13 cellular contexts compared by ENCODE assay signal in genomic region chr10:69685802-69686585, GRCh38. TPM values are rescaled to one million over a fixed set of nuclear protein-coding genes. Genes with fewer than 3 reads are reported as not detected.
DNase-seq lines count a peak whose midpoint lies in the region; ATAC-seq, FAIRE-seq and TF ChIP-seq lines count a peak whose summit lies in the region.
"Had no signal": no experiment of that assay in that cellular context is flagged by ENCODE, and none has a peak within 500 bp of the region (broad histone marks: within the 10 kb centered on the region; RNA-seq: fewer than 3 reads in every experiment).

No MANE protein-coding gene starts in this region.

- no peak overlapping the region for H2AFZ ChIP-seq in IMR-90 (replicated peaks; ENCODE audit: low read length, poor library complexity)

- H3K27me3 ChIP-seq in IMR-90 (ENCODE audit: control insufficient read depth, insufficient read depth, low read length) (peaks cover 50% of the 10 kb centered on the region), colonic mucosa (no peaks in the 10 kb centered on the region), small intestine (ENCODE audit: control insufficient read depth in 2 of 2, insufficient read depth in 2 of 2, low read length in 2 of 2) (peaks cover 0 to 4% of the 10 kb centered on the region in 2 donors)

- H3K9ac ChIP-seq in IMR-90 (ENCODE audit: low read depth, low read length) (no peak overlapping the region), colonic mucosa (ENCODE audit: low read depth in 2 of 2, low read length in 2 of 2) (no peak overlapping the region)

- H3K4ac ChIP-seq in IMR-90 (ENCODE audit: low read depth, low read length) = no peak overlapping the region

- TF ChIP-seq CTCF in IMR-90 (conservative IDR thresholded peaks at IDR 0.05; ENCODE audit: low read depth, low read length) = no peak
- TF ChIP-seq CTCF in colonic mucosa (IDR thresholded peaks at IDR 0.05) = no peak

- dilution Hi-C loops in IMR-90 (cut with HindIII; ENCODE audit: low sequenced_read_pairs, unreplicated experiment) = no loop called here

- H3K79me1 ChIP-seq in IMR-90 (ENCODE audit: low read depth in 1 of 2, low read length in 2 of 2) = no peaks in the 10 kb centered on the region

- H3K9me3 ChIP-seq in IMR-90 (ENCODE audit: control insufficient read depth, insufficient read depth, low read length) (no peaks in the 10 kb centered on the region), colonic mucosa (no peaks in the 10 kb centered on the region), small intestine (ENCODE audit: control insufficient read depth, low read depth) (no peaks in the 10 kb centered on the region)

- no peak overlapping the region for H4K8ac ChIP-seq in IMR-90 (ENCODE audit: low read depth in 2 of 2, low read length in 2 of 2)

- H3K4me1 ChIP-seq in IMR-90 (ENCODE audit: control insufficient read depth, insufficient read depth, low read length) = peaks cover 7% of the 10 kb centered on the region; the same call in 1 of the 2 replicates
- H3K4me1 ChIP-seq in colonic mucosa = no peaks in the 10 kb centered on the region
- peaks cover 0 to 3% of the 10 kb centered on the region in 2 donors for H3K4me1 ChIP-seq in small intestine (ENCODE audit: control insufficient read depth in 2 of 2, insufficient read depth in 1 of 2, low read depth in 1 of 2, low read length in 1 of 2)

- H3K4me3 ChIP-seq in IMR-90 (ENCODE audit: insufficient read depth, low read depth, low read length) = no peak overlapping the region
- no peak overlapping the region for H3K4me3 ChIP-seq in colonic mucosa
- no peak overlapping the region for H3K4me3 ChIP-seq in small intestine (ENCODE audit: low read depth in 1 of 2, low read length in 2 of 2)

- no peak overlapping the region; the same call in 1 of the 2 replicates for H2BK20ac ChIP-seq in IMR-90 (ENCODE audit: low read depth, low read length)

- H3K27ac ChIP-seq in IMR-90 (ENCODE audit: insufficient read depth, low read length) (no peak overlapping the region), colonic mucosa (peak overlapping the region; percentile 94), small intestine (ENCODE audit: low read depth in 1 of 2, low read length in 1 of 2) (peak overlapping the region; percentile 98)
- H3K27ac ChIP-seq: HL-60 had no signal

- ATAC-seq in IMR-90 (ENCODE audit: low read depth) = peak; percentile 42
- ATAC-seq: natural killer cell treated with Interleukin-12 subunit alpha and Interleukin-12 subunit beta and Interleukin-15 and Interleukin-18, amount 100 ng/mL, for 72 hours had no signal

- TF ChIP-seq POLR2A in IMR-90 (IDR thresholded peaks at IDR 0.05; ENCODE audit: low read depth, low read length) = no peak

- H2BK5ac ChIP-seq in IMR-90 (ENCODE audit: low read depth, low read length, poor library complexity, severe bottlenecking) = no peak overlapping the region

- H3K36me3 ChIP-seq in IMR-90 (ENCODE audit: control insufficient read depth, insufficient read depth, low read length) (no peaks in the 10 kb centered on the region), colonic mucosa (no peaks in the 10 kb centered on the region), small intestine (ENCODE audit: control insufficient read depth in 2 of 2, insufficient read depth in 2 of 2, low read length in 2 of 2) (no peaks in the 10 kb centered on the region)

- WGBS in IMR-90 (ENCODE audit: extremely low coverage in 2 of 2, insufficient read length in 1 of 2), 2 experiments = 84% methylated on average over 10 of the region's 18 CpGs; no CpG with 5 or more reads in 1 of the 2 experiments
- 33 to 66% (median 44%) methylated on average over 18 of the region's 18 CpGs for WGBS in small intestine, 3 donors

- H2AK9ac ChIP-seq in IMR-90 (replicated peaks; ENCODE audit: low read depth, low read length, poor library complexity) = no peak overlapping the region

- no peak overlapping the region for H2BK15ac ChIP-seq in IMR-90 (ENCODE audit: low read depth, low read length)

- H4K91ac ChIP-seq in IMR-90 (ENCODE audit: insufficient read depth, low read depth, low read length) = peak overlapping the region; percentile 24; the same call in 1 of the 2 replicates

- no peaks in the 10 kb centered on the region for H3K36me3 Mint-ChIP-seq in activated naive CD4-positive, alpha-beta T cell treated with anti-CD3 and anti-CD28 coated beads for 36 hours (ENCODE audit: low read depth)
- H3K36me3 Mint-ChIP-seq: natural killer cell treated with Interleukin-12 subunit alpha and Interleukin-12 subunit beta and Interleukin-15 and Interleukin-18, amount 100 ng/mL, for 72 hours had no signal

- intact Hi-C loops in IMR-90 (cut with micrococcal nuclease) (no loop called here), colonic mucosa (cut with DNase I) (no loop called here)
- intact Hi-C loops in activated naive CD4-positive, alpha-beta T cell treated with anti-CD3 and anti-CD28 coated beads for 36 hours (cut with micrococcal nuclease) = no loop called here

- 0 out of 2 replicates have a peak, but pooled peaks cover 3% of the 10 kb centered on the region for H3K9me1 ChIP-seq in IMR-90 (ENCODE audit: insufficient read depth, low read length)

- H3K23ac ChIP-seq in IMR-90 (ENCODE audit: low read depth, low read length) = no peak overlapping the region

- H4K5ac ChIP-seq in IMR-90 (ENCODE audit: low read depth, low read length) = no peak overlapping the region

- H3K27me3 Mint-ChIP-seq in activated naive CD4-positive, alpha-beta T cell treated with anti-CD3 and anti-CD28 coated beads for 36 hours (ENCODE audit: low read depth) = peaks cover 4% of the 10 kb centered on the region

- no peak overlapping the region for H3K56ac ChIP-seq in IMR-90 (ENCODE audit: extremely low read depth, insufficient read depth, low read length)

- H3K4me2 ChIP-seq in IMR-90 (ENCODE audit: low read depth, low read length) = no peak overlapping the region

- FAIRE-seq in small intestine (lab: Jason Lieb, UNC) = no peak

- H3K9me3 Mint-ChIP-seq in activated naive CD4-positive, alpha-beta T cell treated with anti-CD3 and anti-CD28 coated beads for 36 hours = no peaks in the 10 kb centered on the region
- H3K9me3 Mint-ChIP-seq: activated T-helper 1 cell treated with anti-CD3 and anti-CD28 coated beads, Interleukin-12 subunit alpha, Interleukin-12 subunit beta, Interleukin-2, Interleukin-4 antibody, amounts not matched to agents 30 ng/mL and 10 ng/mL and 1 ng/mL, durations not matched to agents 14 hours and 24 hours and 36 hours; CD4-positive, alpha-beta T cell; natural killer cell treated with Interleukin-12 subunit alpha and Interleukin-12 subunit beta and Interleukin-15 and Interleukin-18, amount 100 ng/mL, for 72 hours had no signal

- POLR2A ChIA-PET in IMR-90 (lab: Charles Lee; ENCODE audit: unreplicated experiment) = no interaction called here

- H2AK5ac ChIP-seq in IMR-90 (ENCODE audit: low read depth, low read length) = no peak overlapping the region

- no peak overlapping the region for H3K4me3 Mint-ChIP-seq in activated naive CD4-positive, alpha-beta T cell treated with anti-CD3 and anti-CD28 coated beads for 36 hours
- H3K4me3 Mint-ChIP-seq: activated T-helper 1 cell treated with anti-CD3 and anti-CD28 coated beads, Interleukin-12 subunit alpha, Interleukin-12 subunit beta, Interleukin-2, Interleukin-4 antibody, amounts not matched to agents 30 ng/mL and 10 ng/mL and 1 ng/mL, durations not matched to agents 14 hours and 24 hours and 36 hours; CD4-positive, alpha-beta T cell; natural killer cell treated with Interleukin-12 subunit alpha and Interleukin-12 subunit beta and Interleukin-15 and Interleukin-18, amount 100 ng/mL, for 72 hours had no signal

- in situ Hi-C loops in IMR-90 (cut with MboI; ENCODE audit: low sequenced_read_pairs) = no loop called here

- DNase-seq in IMR-90 (peak; percentile 20), colonic mucosa (peak; percentile 34), left kidney (ENCODE audit: low read depth, low spot score) (peak; percentile 67), small intestine (peak; percentile 57), T-helper 2 cell (no peak), DMS53 treated with DMSO at 0.1 percent for 48 hours (lab: John Stamatoyannopoulos, UW; ENCODE audit: unreplicated experiment) (no peak)
- DNase-seq in activated CD4-positive, CD25-positive, alpha-beta regulatory T cell treated with anti-CD3 and anti-CD28 coated beads, Interleukin-2, amount 50 U/mL, for 72 hours = no peak
- no peak for DNase-seq in activated naive CD4-positive, alpha-beta T cell treated with anti-CD3 and anti-CD28 coated beads for 36 hours
- DNase-seq: CD4-positive, alpha-beta T cell; NCI-H1694 treated with DMSO at 0.1 percent for 48 hours had no signal

- TF ChIP-seq RAD21 in IMR-90 (IDR thresholded peaks at IDR 0.05; ENCODE audit: low read length) = no peak

- H3K18ac ChIP-seq in IMR-90 (ENCODE audit: low read depth, low read length) = no peak overlapping the region

- CTCF ChIA-PET in IMR-90 (lab: Yijun Ruan, JAX) = interaction anchor here (1.2 kb wide), 1 partner anchor 15 kb away, joined by 3 read pairs; no protein-coding TSS in a partner anchor
- CTCF ChIA-PET in activated naive CD4-positive, alpha-beta T cell treated with anti-CD3 and anti-CD28 coated beads for 36 hours (lab: Charles Lee) = interaction anchor here (0.6 to 0.7 kb wide), 2 partner anchors 42 to 626 kb away, joined by 3 to 4 read pairs; no protein-coding TSS in a partner anchor

- H3K4me1 Mint-ChIP-seq in activated naive CD4-positive, alpha-beta T cell treated with anti-CD3 and anti-CD28 coated beads for 36 hours (ENCODE audit: low read depth) = no peaks in the 10 kb centered on the region

- peaks cover 3% of the 10 kb centered on the region; the same call in 1 of the 2 replicates for H4K20me1 ChIP-seq in IMR-90 (ENCODE audit: insufficient read depth, low read length)

- no TSS peak for BruUV-seq in IMR-90 (replicated peaks; lab: Mats Ljungman, UMichigan)

- H2BK120ac ChIP-seq in IMR-90 (ENCODE audit: low read depth, low read length) = no peak overlapping the region

- no peak overlapping the region for H3K14ac ChIP-seq in IMR-90 (replicated peaks; ENCODE audit: low read depth, low read length)

- H3K27ac Mint-ChIP-seq in activated naive CD4-positive, alpha-beta T cell treated with anti-CD3 and anti-CD28 coated beads for 36 hours = no peak overlapping the region
- H3K27ac Mint-ChIP-seq: activated T-helper 1 cell treated with anti-CD3 and anti-CD28 coated beads, Interleukin-12 subunit alpha, Interleukin-12 subunit beta, Interleukin-2, Interleukin-4 antibody, amounts not matched to agents 30 ng/mL and 10 ng/mL and 1 ng/mL, durations not matched to agents 14 hours and 24 hours and 36 hours; CD4-positive, alpha-beta T cell; natural killer cell treated with Interleukin-12 subunit alpha and Interleukin-12 subunit beta and Interleukin-15 and Interleukin-18, amount 100 ng/mL, for 72 hours had no signal

TF ChIP-seq in IMR-90, 13 proteins besides CTCF, POLR2A, EP300 and RAD21 (continues in another document):
- TF ChIP-seq SMC3 (IDR thresholded peaks at IDR 0.05; ENCODE audit: low read depth, low read length) (no peak), CHD1 (IDR thresholded peaks at IDR 0.05; ENCODE audit: low read depth, low read length) (no peak)

RNA-seq across cellular contexts. Expression of gene FAM241B, which starts 55.9 kb away (rescaled TPM):
- total RNA-seq in IMR-90 (2012; rRNA removed) = 0.18 and 0.28 TPM in 2 replicates
- polyA plus RNA-seq in IMR-90 (2012; rRNA removed) = 1.2 and 1.4 TPM in 2 replicates
- 0.79 and 1.4 TPM in 2 replicates for polyA plus RNA-seq in IMR-90 (2012; cell fraction: cytosol; rRNA removed)
- polyA plus RNA-seq in IMR-90 (2012; cell fraction: nucleus; rRNA removed; ENCODE audit: low replicate concordance) = 0.96 and 1.1 TPM in 2 replicates
- 1 to 10 TPM; 4.2 to 4.5 TPM for total RNA-seq in colonic mucosa
- polyA plus RNA-seq in small intestine = 1 to 10 TPM; 1.3 to 6.7 (median 2.7) TPM
- 10 to 100 TPM; 11.1 to 12.3 TPM for total RNA-seq in activated naive CD4-positive, alpha-beta T cell treated with anti-CD3 and anti-CD28 coated beads for 36 hours

Comparison
In these comparisons a context has a peak if more than half of its experiments do, and no peak if none do; other contexts are left out.
1. DNase-seq: peak in IMR-90 (single experiment), colonic mucosa (single experiment), left kidney (single experiment) and small intestine (single experiment); none in activated CD4-positive, CD25-positive, alpha-beta regulatory T cell treated with anti-CD3 and anti-CD28 coated beads, Interleukin-2, amount 50 U/mL, for 72 hours (single experiment), T-helper 2 cell (0 of 5), activated naive CD4-positive, alpha-beta T cell treated with anti-CD3 and anti-CD28 coated beads for 36 hours (single experiment) and DMS53 treated with DMSO at 0.1 percent for 48 hours (single experiment).